Comparison of ENCODE assay signal across 22 cellular contexts in genomic region chr12:48486679-48487078, GRCh38. TPM values are rescaled to one million over a fixed set of nuclear protein-coding genes. Genes with fewer than 3 reads are reported as not detected.
DNase-seq lines count a peak whose midpoint lies in the region; TF ChIP-seq lines count a peak whose summit lies in the region.
"Had no signal": no experiment of that assay in that cellular context is flagged by ENCODE, and none has a peak within 500 bp of the region (broad histone marks: within the 10 kb centered on the region; RNA-seq: fewer than 3 reads in every experiment).

No MANE protein-coding gene starts in this region.

- H3K4me3 ChIP-seq in prostate gland: no peak overlapping the region
- no peak overlapping the region for H3K4me3 ChIP-seq in WERI-Rb-1 (ENCODE audit: low read depth, low read length)
- H3K4me3 ChIP-seq: BLaER1, SJSA1 had no signal

- no peak for TF ChIP-seq POLR2A in prostate gland (IDR thresholded peaks at IDR 0.05)

- H3K36me3 ChIP-seq in prostate gland: no peaks in the 10 kb centered on the region
- H3K36me3 ChIP-seq in WERI-Rb-1: no peaks in the 10 kb centered on the region
- H3K36me3 ChIP-seq: BLaER1, SJSA1 had no signal

- TF ChIP-seq CTCF in RWPE1 (conservative IDR thresholded peaks at IDR 0.05; ENCODE audit: low read depth) (no peak), prostate gland (IDR thresholded peaks at IDR 0.05) (no peak), WERI-Rb-1 (IDR thresholded peaks at IDR 0.05; ENCODE audit: low read depth, low read length) (no peak)

- WGBS in prostate gland: 44% methylated on average over 5 of the region's 5 CpGs

- POLR2A ChIA-PET in RWPE1 (lab: Yijun Ruan, JAX; ENCODE audit: low non-redundant PET): no interaction called here

- DNase-seq in DMS53 treated with DMSO at 0.1 percent for 48 hours (lab: John Stamatoyannopoulos, UW; ENCODE audit: unreplicated experiment) (peak; percentile 42), RWPE1 (ENCODE audit: low spot score) (peak; percentile 25), epithelial cell of prostate (ENCODE audit: low read depth, low spot score) (peak; percentile 34), prostate gland (ENCODE audit: low spot score) (peak; percentile 40), WERI-Rb-1 (no peak), MV-4-11 (lab: John Stamatoyannopoulos, UW) (no peak), NCI-H82 (lab: John Stamatoyannopoulos, UW) (no peak)
- DNase-seq: CD4-positive, alpha-beta T cell; NCI-H1092 treated with DMSO at 0.1 percent for 48 hours; NCI-H1436; NCI-H187; NCI-H2081 treated with DMSO at 0.1 percent for 48 hours; NCI-H2171; NCI-H226; NCI-H510A treated with DMSO at 0.1 percent for 48 hours; NCI-H748 treated with DMSO at 0.1 percent for 48 hours; Right ventricle myocardium superior had no signal

- H3K9me3 ChIP-seq in prostate gland (no peaks in the 10 kb centered on the region), WERI-Rb-1 (ENCODE audit: severe bottlenecking) (no peaks in the 10 kb centered on the region)
- H3K9me3 ChIP-seq: BLaER1, SJSA1 had no signal

- H3K27ac ChIP-seq in RWPE1 (no peak overlapping the region), epithelial cell of prostate (peak overlapping the region; percentile 69), prostate gland (no peak overlapping the region), WERI-Rb-1 (no peak overlapping the region)
- H3K27ac ChIP-seq: BLaER1, KMS-11, SJSA1 had no signal

- H3K4me1 ChIP-seq in prostate gland (replicated peaks): no peaks in the 10 kb centered on the region
- H3K4me1 ChIP-seq: BLaER1 had no signal

- intact Hi-C loops in prostate gland (cut with DNase I): no loop called here

- CTCF ChIA-PET in RWPE1 (lab: Yijun Ruan, JAX): interaction anchor here (0.6 kb wide), 1 partner anchor 392 kb away, joined by 3 read pairs; no protein-coding TSS in a partner anchor

- no peaks in the 10 kb centered on the region for H3K27me3 ChIP-seq in prostate gland (replicated peaks; ENCODE audit: insufficient read depth)
- peaks cover 65% of the 10 kb centered on the region for H3K27me3 ChIP-seq in WERI-Rb-1 (ENCODE audit: insufficient read depth, low read depth, severe bottlenecking)
- H3K27me3 ChIP-seq: BLaER1, SJSA1 had no signal

RNA-seq across cellular contexts. Expression of gene C12orf54, which starts 4.4 kb away (rescaled TPM):
- 1 to 10 TPM in 1 of 2 donors, not detected in 1; 6.0 TPM for total RNA-seq in prostate gland
- total RNA-seq: CD4-positive, alpha-beta T cell; H4; PC-3; Right ventricle myocardium superior had no signal

RNA-seq across cellular contexts. Expression of gene ANP32D, which starts 14.3 kb away (rescaled TPM):
- not detected for total RNA-seq in prostate gland
- total RNA-seq: CD4-positive, alpha-beta T cell; H4; PC-3; Right ventricle myocardium superior; SJSA1 had no signal

RNA-seq across cellular contexts. Expression of gene OR8S1, which starts 38.8 kb away (rescaled TPM):
- not detected for total RNA-seq in prostate gland
- total RNA-seq: CD4-positive, alpha-beta T cell; H4; PC-3; Right ventricle myocardium superior; SJSA1 had no signal

Comparison
In these comparisons a context has a peak if more than half of its experiments do, and no peak if none do; other contexts are left out.
1. DNase-seq: peak in DMS53 treated with DMSO at 0.1 percent for 48 hours (single experiment), RWPE1 (single experiment), epithelial cell of prostate (single experiment) and prostate gland (single experiment); none in WERI-Rb-1 (single experiment), MV-4-11 (single experiment) and NCI-H82 (single experiment).